Comparison of ENCODE assay signal across 14 cellular contexts in genomic region chr1:228393811-228394570, GRCh38. TPM values are rescaled to one million over a fixed set of nuclear protein-coding genes. Genes with fewer than 3 reads are reported as not detected.
A peak's percentile ranks its signal among the peaks of the same experiment; 100 is the strongest.
DNase-seq lines count a peak whose midpoint lies in the region; ATAC-seq and TF ChIP-seq lines count a peak whose summit lies in the region.
"Had no signal": no experiment of that assay in that cellular context is flagged by ENCODE, and none has a peak within 500 bp of the region (broad histone marks: within the 10 kb centered on the region; RNA-seq: fewer than 3 reads in every experiment).

No MANE protein-coding gene starts in this region.

- TF ChIP-seq POLR2A in HCT116 (IDR thresholded peaks at IDR 0.05; ENCODE audit: borderline replicate concordance, extremely low read depth, insufficient read depth, insufficient read length): no peak

- no peaks in the 10 kb centered on the region for H3K27me3 ChIP-seq in HCT116 (ENCODE audit: insufficient read depth, low read length)
- H3K27me3 ChIP-seq in neuronal stem cell (ENCODE audit: control insufficient read depth in 3 of 3, insufficient read depth in 3 of 3, low read depth in 1 of 3, low read length in 3 of 3): no peaks in the 10 kb centered on the region
- H3K27me3 ChIP-seq in BE2C: no peaks in the 10 kb centered on the region

- H3K36me3 ChIP-seq in HCT116 (ENCODE audit: control insufficient read depth in 1 of 2, insufficient read depth in 2 of 2, low read length in 2 of 2): peaks cover 12 to 20% of the 10 kb centered on the region in 2 experiments; a peak in 3 of 4 replicates
- H3K36me3 ChIP-seq in neuronal stem cell (replicated peaks in 1 of 2; ENCODE audit: control insufficient read depth in 2 of 2, insufficient read depth in 2 of 2, low read length in 2 of 2): peaks cover 30 to 72% of the 10 kb centered on the region in 2 donors
- peaks cover 20% of the 10 kb centered on the region for H3K36me3 ChIP-seq in BE2C

- no peak overlapping the region for H3K4me3 ChIP-seq in HCT116 (replicated peaks in 1 of 2; ENCODE audit: low read depth in 1 of 2, low read length in 2 of 2)
- H3K4me3 ChIP-seq in neuronal stem cell (ENCODE audit: low read length in 2 of 2): no peak overlapping the region
- H3K4me3 ChIP-seq in BE2C (ENCODE audit: low read depth, low read length): no peak overlapping the region
- H3K4me3 ChIP-seq: HAP-1 had no signal

- H3K4me2 ChIP-seq in HCT116 (ENCODE audit: low read length): peak overlapping the region; percentile 74; the same call in 1 of the 2 replicates
- no peak overlapping the region for H3K4me2 ChIP-seq in neuronal stem cell (ENCODE audit: insufficient read depth, low read length, poor library complexity, severe bottlenecking)

- H2BK120ac ChIP-seq in neuronal stem cell (ENCODE audit: low read depth, low read length): no peak overlapping the region

- H3K9me2 ChIP-seq in HCT116 (ENCODE audit: insufficient read depth): no peaks in the 10 kb centered on the region

- no peak overlapping the region for H2BK15ac ChIP-seq in neuronal stem cell (ENCODE audit: low read length)

- H3K4me1 ChIP-seq in HCT116 (ENCODE audit: control insufficient read depth in 1 of 2, insufficient read depth in 2 of 2, low read length in 2 of 2): peaks cover 25 to 33% of the 10 kb centered on the region in 2 experiments
- H3K4me1 ChIP-seq in neuronal stem cell (ENCODE audit: control insufficient read depth in 2 of 2, insufficient read depth in 1 of 2, low read depth in 1 of 2, low read length in 2 of 2): peaks cover 0 to 3% of the 10 kb centered on the region in 2 donors
- H3K4me1 ChIP-seq in BE2C: no peaks in the 10 kb centered on the region
- H3K4me1 ChIP-seq: HAP-1 had no signal

- no peak for DNase-seq in HCT116 (ENCODE audit: low read depth, low spot score)
- DNase-seq in MCF 10A (ENCODE audit: unreplicated experiment): no peak
- no peak for DNase-seq in neuronal stem cell (ENCODE audit: low spot score)
- no peak for DNase-seq in BE2C
- no peak for DNase-seq in AML-193 (lab: John Stamatoyannopoulos, UW)
- DNase-seq in activated CD4-positive, alpha-beta T cell treated with anti-CD3 and anti-CD28 coated beads, Interleukin-2, amount 10 ng/mL, durations not matched to agents 24 days and 14 days: no peak
- DNase-seq: activated CD4-positive, alpha-beta T cell treated with anti-CD3 and anti-CD28 coated beads for 4 hours; NCI-H1694 treated with DMSO at 0.1 percent for 48 hours had no signal

- H3K79me2 ChIP-seq in HCT116 (ENCODE audit: insufficient read depth, low read length): no peaks in the 10 kb centered on the region

- H4K8ac ChIP-seq in neuronal stem cell (ENCODE audit: low read depth, low read length): no peak overlapping the region

- H2BK5ac ChIP-seq in neuronal stem cell (ENCODE audit: low read length): peak overlapping the region; percentile 22

- no peak overlapping the region for H3K23ac ChIP-seq in neuronal stem cell (ENCODE audit: low read depth, low read length, poor library complexity)

- H3K4me1 Mint-ChIP-seq in MCF 10A (ENCODE audit: insufficient read depth, unreplicated experiment): peaks cover 17% of the 10 kb centered on the region
- peaks cover 11% of the 10 kb centered on the region for H3K4me1 Mint-ChIP-seq in activated CD4-positive, alpha-beta T cell treated with anti-CD3 and anti-CD28 coated beads, Interleukin-2, amount 10 ng/mL, durations not matched to agents 24 days and 14 days

- H3K4me3 Mint-ChIP-seq in MCF 10A (ENCODE audit: unreplicated experiment): no peak overlapping the region
- no peak overlapping the region for H3K4me3 Mint-ChIP-seq in activated CD4-positive, alpha-beta T cell treated with anti-CD3 and anti-CD28 coated beads, Interleukin-2, amount 10 ng/mL, durations not matched to agents 24 days and 14 days
- H3K4me3 Mint-ChIP-seq: activated T-helper 1 cell treated with anti-CD3 and anti-CD28 coated beads, Interleukin-12 subunit alpha, Interleukin-12 subunit beta, Interleukin-2, Interleukin-4 antibody, amounts not matched to agents 30 ng/mL and 10 ng/mL and 1 ng/mL, durations not matched to agents 14 hours and 24 hours and 36 hours; stimulated activated naive CD8-positive, alpha-beta T cell treated with anti-CD3 and anti-CD28 coated beads, Interleukin-15, Interleukin-2, amounts not matched to agents 100 ng/mL and 50 ng/mL, for 24 hours; T-helper 2 cell treated with Interferon-gamma antibody and Interleukin-4, amounts not matched to agents 5 μg/mL and 100 μg/mL, for 36 hours had no signal

- no TSS peak for BruUV-seq in HCT116 (replicated peaks; lab: Mats Ljungman, UMichigan)
- BruUV-seq in MCF 10A (replicated peaks; lab: Mats Ljungman, UMichigan): TSS peak; percentile 26

- H3K36me3 Mint-ChIP-seq in MCF 10A (ENCODE audit: insufficient read depth, unreplicated experiment): peaks cover 64% of the 10 kb centered on the region
- H3K36me3 Mint-ChIP-seq in activated CD4-positive, alpha-beta T cell treated with anti-CD3 and anti-CD28 coated beads, Interleukin-2, amount 10 ng/mL, durations not matched to agents 24 days and 14 days (ENCODE audit: low read depth): peaks cover 34% of the 10 kb centered on the region

- H3K27me3 Mint-ChIP-seq in MCF 10A (ENCODE audit: insufficient read depth, unreplicated experiment): no peaks in the 10 kb centered on the region
- H3K27me3 Mint-ChIP-seq in activated CD4-positive, alpha-beta T cell treated with anti-CD3 and anti-CD28 coated beads, Interleukin-2, amount 10 ng/mL, durations not matched to agents 24 days and 14 days: no peaks in the 10 kb centered on the region
- H3K27me3 Mint-ChIP-seq: stimulated activated naive CD8-positive, alpha-beta T cell treated with anti-CD3 and anti-CD28 coated beads, Interleukin-15, Interleukin-2, amounts not matched to agents 100 ng/mL and 50 ng/mL, for 24 hours had no signal

- WGBS in neuronal stem cell (ENCODE audit: extremely low coverage in 2 of 2, insufficient read length in 2 of 2, insufficient replicate concordance in 1 of 2), 2 donors: no CpG with 5 or more reads among the region's 9 CpGs

- peak overlapping the region; percentile 25 for H3K18ac ChIP-seq in neuronal stem cell (ENCODE audit: low read length)

- intact Hi-C loops in HCT116 (cut with micrococcal nuclease) (loop anchor here (1.0 to 5.0 kb wide), 2 partner anchors 263 to 397 kb away; no protein-coding TSS in a partner anchor), MCF 10A (cut with micrococcal nuclease) (loop anchor here (1.0 to 10.0 kb wide), 4 partner anchors 127 to 399 kb away; no protein-coding TSS in a partner anchor)
- intact Hi-C loops in activated CD4-positive, alpha-beta T cell treated with anti-CD3 and anti-CD28 coated beads, Interleukin-2, amount 10 ng/mL, durations not matched to agents 24 days and 14 days (cut with micrococcal nuclease): no loop called here

- H2AFZ ChIP-seq in HCT116 (ENCODE audit: low read depth, low read length, poor library complexity, severe bottlenecking) (no peak overlapping the region), neuronal stem cell (ENCODE audit: low read length) (no peak overlapping the region)

- TF ChIP-seq CTCF in 22Rv1 (IDR thresholded peaks at IDR 0.05) (no peak), HCT116 (IDR thresholded peaks at IDR 0.05 in 2 of 3, conservative IDR thresholded peaks at IDR 0.05 in 1 of 3; ENCODE audit: borderline replicate concordance in 1 of 3, insufficient read depth in 1 of 3, low read depth in 2 of 3, low read length in 2 of 3) (no peak), MCF 10A (IDR thresholded peaks at IDR 0.05; ENCODE audit: unreplicated experiment) (no peak), BE2C (IDR thresholded peaks at IDR 0.05; ENCODE audit: low read depth, low read length) (no peak)

- H3K9me3 ChIP-seq in HCT116 (ENCODE audit: control insufficient read depth in 1 of 2, insufficient read depth in 1 of 2, low read depth in 1 of 2, low read length in 2 of 2): no peaks in the 10 kb centered on the region
- no peaks in the 10 kb centered on the region for H3K9me3 ChIP-seq in neuronal stem cell (replicated peaks in 1 of 2; ENCODE audit: control insufficient read depth in 2 of 2, insufficient read depth in 1 of 2, low read depth in 1 of 2, low read length in 2 of 2)
- H3K9me3 ChIP-seq in BE2C: no peaks in the 10 kb centered on the region
- H3K9me3 ChIP-seq: HAP-1 had no signal

- RAD21 ChIA-PET in HCT116 (lab: Charles Lee; ENCODE audit: low non-redundant PET in 1 of 2, low total read pairs in 2 of 2, uncharacterized antibody in 2 of 2, unreplicated experiment in 2 of 2): interaction anchor here in 1 of 2 experiments (1.0 kb wide), 1 partner anchor 394 kb away, joined by 3 read pairs; no protein-coding TSS in a partner anchor

- H3K9ac ChIP-seq in HCT116 (ENCODE audit: low read length) (no peak overlapping the region), neuronal stem cell (ENCODE audit: low read depth, low read length, poor library complexity) (no peak overlapping the region)

- ATAC-seq in HCT116: peak; percentile 43
- ATAC-seq in HG02884 (IDR thresholded peaks at IDR 0.05; ENCODE audit: unreplicated experiment): no peak

- no peak overlapping the region for H2BK12ac ChIP-seq in neuronal stem cell (ENCODE audit: low read length)

- CTCF ChIA-PET in HCT116 (lab: Charles Lee): interaction anchor here (0.8 to 2.7 kb wide), 8 partner anchors 8 to 395 kb away, joined by 3 to 10 read pairs (median 6); partner anchors contain the start of gene TRIM11
- CTCF ChIA-PET in MCF 10A (lab: Yijun Ruan, JAX): interaction anchor here (0.7 to 4.1 kb wide), 4 partner anchors 11 to 141 kb away, joined by 3 to 25 read pairs (median 6); partner anchors contain the start of gene TRIM11

- no peak overlapping the region for H3K14ac ChIP-seq in neuronal stem cell (ENCODE audit: low read length)

- no peak overlapping the region for H3K4ac ChIP-seq in neuronal stem cell (ENCODE audit: low read length)

- H3K27ac ChIP-seq in 22Rv1 (peak overlapping the region; percentile 29; the same call in 1 of the 2 replicates), HCT116 (ENCODE audit: low read depth, low read length) (peak overlapping the region; percentile 42), neuronal stem cell (replicated peaks; ENCODE audit: low read length) (no peak overlapping the region)

- H3K27ac Mint-ChIP-seq in MCF 10A (ENCODE audit: low read depth, unreplicated experiment): peak overlapping the region; percentile 75
- no peak overlapping the region for H3K27ac Mint-ChIP-seq in activated CD4-positive, alpha-beta T cell treated with anti-CD3 and anti-CD28 coated beads, Interleukin-2, amount 10 ng/mL, durations not matched to agents 24 days and 14 days
- H3K27ac Mint-ChIP-seq: activated T-helper 1 cell treated with anti-CD3 and anti-CD28 coated beads, Interleukin-12 subunit alpha, Interleukin-12 subunit beta, Interleukin-2, Interleukin-4 antibody, amounts not matched to agents 30 ng/mL and 10 ng/mL and 1 ng/mL, durations not matched to agents 14 hours and 24 hours and 36 hours; stimulated activated naive CD8-positive, alpha-beta T cell treated with anti-CD3 and anti-CD28 coated beads, Interleukin-15, Interleukin-2, amounts not matched to agents 100 ng/mL and 50 ng/mL, for 24 hours; T-helper 2 cell treated with Interferon-gamma antibody and Interleukin-4, amounts not matched to agents 5 μg/mL and 100 μg/mL, for 36 hours had no signal

- TF ChIP-seq RAD21 in HCT116 (IDR thresholded peaks at IDR 0.05; ENCODE audit: low read depth): no peak

- H3K79me1 ChIP-seq in neuronal stem cell (ENCODE audit: low read depth, low read length): no peaks in the 10 kb centered on the region

- POLR2A ChIA-PET in HCT116 (lab: Charles Lee) (interaction anchor here (1.0 to 1.5 kb wide), 2 partner anchors 9 to 13 kb away, joined by 3 read pairs; partner anchors contain the start of gene TRIM11), MCF 10A (lab: Yijun Ruan, JAX) (interaction anchor here (1.2 to 4.2 kb wide), 3 partner anchors 11 to 63 kb away, joined by 4 to 41 read pairs (median 4); partner anchors contain the start of gene TRIM11)

- H2AK5ac ChIP-seq in neuronal stem cell (ENCODE audit: low read depth, low read length): no peak overlapping the region

- no peaks in the 10 kb centered on the region for H4K20me1 ChIP-seq in HCT116 (ENCODE audit: insufficient read depth)

- H3K9me3 Mint-ChIP-seq in MCF 10A (ENCODE audit: unreplicated experiment): no peaks in the 10 kb centered on the region
- H3K9me3 Mint-ChIP-seq in activated CD4-positive, alpha-beta T cell treated with anti-CD3 and anti-CD28 coated beads, Interleukin-2, amount 10 ng/mL, durations not matched to agents 24 days and 14 days: no peaks in the 10 kb centered on the region
- H3K9me3 Mint-ChIP-seq: activated T-helper 1 cell treated with anti-CD3 and anti-CD28 coated beads, Interleukin-12 subunit alpha, Interleukin-12 subunit beta, Interleukin-2, Interleukin-4 antibody, amounts not matched to agents 30 ng/mL and 10 ng/mL and 1 ng/mL, durations not matched to agents 14 hours and 24 hours and 36 hours; stimulated activated naive CD8-positive, alpha-beta T cell treated with anti-CD3 and anti-CD28 coated beads, Interleukin-15, Interleukin-2, amounts not matched to agents 100 ng/mL and 50 ng/mL, for 24 hours; T-helper 2 cell treated with Interferon-gamma antibody and Interleukin-4, amounts not matched to agents 5 μg/mL and 100 μg/mL, for 36 hours had no signal

- no peak overlapping the region for H4K91ac ChIP-seq in neuronal stem cell (ENCODE audit: low read depth, low read length, poor library complexity)

RNA-seq across cellular contexts. Expression of gene TRIM11, which starts 12.6 kb away (rescaled TPM):
- total RNA-seq in HCT116 (2021; ENCODE audit: unreplicated experiment) (42.5 TPM), MCF 10A (2022) (56.5 and 60.3 TPM in 2 replicates)
- polyA plus RNA-seq in HCT116 (2012): 22.9 and 24.4 TPM in 2 replicates
- polyA plus RNA-seq in neuronal stem cell (2013, experiment 1 of 2): 13.5 TPM
- polyA plus RNA-seq in neuronal stem cell (2013, experiment 2 of 2): 13.3 TPM
- 76.0 TPM for polyA plus RNA-seq in BE2C (2012; ENCODE audit: insufficient read depth, insufficient read length, low read depth)
- 55.7 and 59.3 TPM in 2 replicates for total RNA-seq in activated CD4-positive, alpha-beta T cell treated with anti-CD3 and anti-CD28 coated beads, Interleukin-2, amount 10 ng/mL, durations not matched to agents 24 days and 14 days

RNA-seq across cellular contexts. Expression of gene TRIM17, which starts 22.7 kb away (rescaled TPM):
- not detected for total RNA-seq in HCT116 (2021; ENCODE audit: unreplicated experiment)
- 0.27 and 0.43 TPM in 2 replicates for polyA plus RNA-seq in HCT116 (2012)
- total RNA-seq in MCF 10A (2022): not detected in 2 replicates
- 4.1 TPM for polyA plus RNA-seq in neuronal stem cell (2013, experiment 1 of 2)
- 3.7 TPM for polyA plus RNA-seq in neuronal stem cell (2013, experiment 2 of 2)
- polyA plus RNA-seq in BE2C (2012; ENCODE audit: insufficient read depth, insufficient read length, low read depth): 2.7 TPM
- 1.7 and 2.8 TPM in 2 replicates for total RNA-seq in activated CD4-positive, alpha-beta T cell treated with anti-CD3 and anti-CD28 coated beads, Interleukin-2, amount 10 ng/mL, durations not matched to agents 24 days and 14 days
